Comparison of ENCODE assay signal across 1 cellular context in the genomic region with DNA sequence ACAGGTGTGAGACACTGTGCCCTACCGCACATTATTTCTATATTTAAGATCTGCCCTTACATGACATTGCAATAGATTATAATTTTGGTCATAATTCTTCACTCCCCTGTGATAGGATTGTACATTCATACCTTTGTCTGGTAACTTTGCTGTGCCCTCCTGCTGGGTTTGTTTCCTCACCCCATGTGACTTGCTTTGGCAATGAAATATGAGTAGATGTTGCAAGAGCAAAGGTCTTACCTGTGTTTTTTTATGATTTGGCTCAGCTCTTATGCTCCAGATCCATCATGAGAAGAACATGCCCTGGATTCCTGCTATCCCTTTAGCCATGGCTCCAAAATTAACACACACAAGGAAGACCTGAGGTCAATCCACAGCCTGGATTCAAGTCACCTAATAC.
TF ChIP-seq lines count a peak whose summit lies in the region.

No MANE protein-coding gene starts in this region.

TF ChIP-seq in SK-N-SH, 30 proteins besides CTCF, POLR2A, EP300 and RAD21 (continued from another document):
- TF ChIP-seq ZBTB33 (IDR thresholded peaks at IDR 0.05; ENCODE audit: borderline replicate concordance, low read depth): no peak
- no peak for TF ChIP-seq EZH2phosphoT487 (IDR thresholded peaks at IDR 0.05; ENCODE audit: borderline replicate concordance, low read depth)
- no peak for TF ChIP-seq FOSL2 (IDR thresholded peaks at IDR 0.05; ENCODE audit: borderline replicate concordance, low read depth)
- no peak for TF ChIP-seq YY1 (IDR thresholded peaks at IDR 0.05; ENCODE audit: low read depth)
- TF ChIP-seq, protein P1, sequence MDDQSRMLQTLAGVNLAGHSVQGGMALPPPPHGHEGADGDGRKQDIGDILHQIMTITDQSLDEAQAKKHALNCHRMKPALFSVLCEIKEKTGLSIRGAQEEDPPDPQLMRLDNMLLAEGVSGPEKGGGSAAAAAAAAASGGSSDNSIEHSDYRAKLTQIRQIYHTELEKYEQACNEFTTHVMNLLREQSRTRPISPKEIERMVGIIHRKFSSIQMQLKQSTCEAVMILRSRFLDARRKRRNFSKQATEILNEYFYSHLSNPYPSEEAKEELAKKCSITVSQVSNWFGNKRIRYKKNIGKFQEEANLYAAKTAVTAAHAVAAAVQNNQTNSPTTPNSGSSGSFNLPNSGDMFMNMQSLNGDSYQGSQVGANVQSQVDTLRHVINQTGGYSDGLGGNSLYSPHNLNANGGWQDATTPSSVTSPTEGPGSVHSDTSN (IDR thresholded peaks at IDR 0.05): no peak
- TF ChIP-seq MEF2A (IDR thresholded peaks at IDR 0.05; ENCODE audit: borderline replicate concordance, low read depth): no peak
- no peak for TF ChIP-seq MXI1 (IDR thresholded peaks at IDR 0.05; ENCODE audit: low read depth, low read length)
- no peak for TF ChIP-seq SMC3 (IDR thresholded peaks at IDR 0.05; ENCODE audit: low read depth, low read length)
